Comparison of ENCODE assay signal across 16 cellular contexts in genomic region chr5:76674330-76675066, GRCh38. TPM values are rescaled to one million over a fixed set of nuclear protein-coding genes. Genes with fewer than 3 reads are reported as not detected.
"Had no signal": no experiment of that assay in that cellular context is flagged by ENCODE, and none has a peak within 500 bp of the region (broad histone marks: within the 10 kb centered on the region; RNA-seq: fewer than 3 reads in every experiment).

No MANE protein-coding gene starts in this region.

- H3K9ac ChIP-seq: neural progenitor cell had no signal

- ATAC-seq: foreskin keratinocyte, lower lobe of right lung had no signal

- H3K27me3 ChIP-seq: brain microvascular endothelial cell, foreskin keratinocyte, neural progenitor cell, ovary, stomach had no signal

- H3K4me3 ChIP-seq: dorsolateral prefrontal cortex, lower lobe of right lung, neural progenitor cell, ovary, stomach, thoracic aorta had no signal

- H3K9me3 ChIP-seq: lower lobe of right lung, ovary, stomach, thoracic aorta had no signal

- H3K27ac ChIP-seq: brain microvascular endothelial cell, dorsolateral prefrontal cortex, foreskin keratinocyte, lower lobe of right lung, neural progenitor cell, ovary, stomach, thoracic aorta had no signal

- H3K4me1 ChIP-seq: lower lobe of right lung, neural progenitor cell, stomach had no signal

- H3K36me3 ChIP-seq: brain microvascular endothelial cell, neural progenitor cell, ovary, thoracic aorta had no signal

- DNase-seq: activated T-cell treated with anti-CD3 and anti-CD28 coated beads, Interleukin-2, amount 50 U/mL, for 1 hour; amygdala; brain microvascular endothelial cell; dorsolateral prefrontal cortex; foreskin keratinocyte; kidney; lower lobe of right lung; midbrain; ovary; stimulated activated CD4-positive, alpha-beta T cell treated with anti-CD3 and anti-CD28 coated beads, Interleukin-15, amount 100 ng/mL, for 24 hours; stimulated activated CD4-positive, alpha-beta T cell treated with anti-CD3 and anti-CD28 coated beads, Interleukin-4, amount 100 ng/mL, for 24 hours; stomach; T-helper 1 cell had no signal

RNA-seq across cellular contexts. Expression of gene F2RL2, which starts 51.3 kb away (rescaled TPM):
- total RNA-seq: lower lobe of right lung, ureter had no signal
